1 cellular context compared by ENCODE assay signal in genomic region chr11:61071208-61071681, GRCh38.
A peak's percentile ranks its signal among the peaks of the same experiment; 100 is the strongest.
TF ChIP-seq lines count a peak whose summit lies in the region.

No MANE protein-coding gene starts in this region.

TF ChIP-seq in GM12878, 131 proteins besides CTCF, POLR2A, EP300 and RAD21 (continued from another document):
- 0 out of 2 replicates have a peak, but pooled peaks have one; percentile 39 for TF ChIP-seq ZBTB40 (IDR thresholded peaks at IDR 0.05; ENCODE audit: borderline replicate concordance)
- TF ChIP-seq BHLHE40 (IDR thresholded peaks at IDR 0.05; ENCODE audit: borderline replicate concordance in 1 of 2, low read depth in 2 of 2, low read length in 1 of 2), result peak; percentile 90 to 95
- TF ChIP-seq SMAD1 (IDR thresholded peaks at IDR 0.05; ENCODE audit: low read depth, partially characterized antibody), result no peak
- no peak; a peak in 1 of 4 replicates for TF ChIP-seq IKZF2 (IDR thresholded peaks at IDR 0.05)
- TF ChIP-seq BACH1 (IDR thresholded peaks at IDR 0.05; ENCODE audit: borderline replicate concordance), result peak; percentile 41; the same call in 1 of the 2 replicates
- TF ChIP-seq IKZF1 (conservative IDR thresholded peaks at IDR 0.05), result peak; percentile 47
- TF ChIP-seq PAX5 (IDR thresholded peaks at IDR 0.05; ENCODE audit: borderline replicate concordance, low read depth, low read length), result peak; percentile 43; the same call in 1 of the 2 replicates
- TF ChIP-seq GATAD2B (conservative IDR thresholded peaks at IDR 0.05; ENCODE audit: low read depth), result peak; percentile 62
- no peak for TF ChIP-seq TBL1XR1 (IDR thresholded peaks at IDR 0.05; ENCODE audit: low read depth, low read length)
- 0 out of 2 replicates have a peak, but pooled peaks have one; percentile 15 for TF ChIP-seq TCF3 (IDR thresholded peaks at IDR 0.05; ENCODE audit: borderline replicate concordance, insufficient read depth, low read depth, low read length)
- no peak for TF ChIP-seq IRF4 (IDR thresholded peaks at IDR 0.05; ENCODE audit: low read depth, low read length)
- TF ChIP-seq BCL11A (IDR thresholded peaks at IDR 0.05; ENCODE audit: low read depth, low read length), result 0 out of 2 replicates have a peak, but pooled peaks have one; percentile 41
- TF ChIP-seq CEBPB (IDR thresholded peaks at IDR 0.05; ENCODE audit: borderline replicate concordance in 1 of 2, low read depth in 2 of 2, low read length in 2 of 2), result no peak
- no peak for TF ChIP-seq JUNB (IDR thresholded peaks at IDR 0.05)
- 0 out of 2 replicates have a peak, but pooled peaks have one; percentile 13 for TF ChIP-seq MAX (IDR thresholded peaks at IDR 0.05; ENCODE audit: low read depth, low read length)
- TF ChIP-seq PKNOX1 (IDR thresholded peaks at IDR 0.05), result peak; percentile 88
- peak; percentile 26 for TF ChIP-seq SP1 (IDR thresholded peaks at IDR 0.05; ENCODE audit: low read depth, low read length)
- no peak for TF ChIP-seq NRF1 (conservative IDR thresholded peaks at IDR 0.05; ENCODE audit: low read depth, low read length)
- TF ChIP-seq KLF5 (IDR thresholded peaks at IDR 0.05; ENCODE audit: partially characterized antibody), result no peak
- peak; percentile 61; the same call in 1 of the 2 replicates for TF ChIP-seq PML (IDR thresholded peaks at IDR 0.05; ENCODE audit: low read length)
- no peak for TF ChIP-seq SUZ12 (IDR thresholded peaks at IDR 0.05; ENCODE audit: unreplicated experiment)
- TF ChIP-seq CBFB (IDR thresholded peaks at IDR 0.05; ENCODE audit: low read depth), result no peak
- no peak for TF ChIP-seq ZNF592 (IDR thresholded peaks at IDR 0.05)
- peak; percentile 32; the same call in 1 of the 2 replicates for TF ChIP-seq EED (IDR thresholded peaks at IDR 0.05; ENCODE audit: low read depth)
- no peak for TF ChIP-seq KDM1A (IDR thresholded peaks at IDR 0.05; ENCODE audit: borderline replicate concordance)
- TF ChIP-seq SMARCA5 (IDR thresholded peaks at IDR 0.05), result peak; percentile 26; the same call in 1 of the 2 replicates
- TF ChIP-seq TAF1 (IDR thresholded peaks at IDR 0.05; ENCODE audit: borderline replicate concordance, low read depth, low read length), result peak; percentile 73; the same call in 1 of the 2 replicates
- TF ChIP-seq CHD4 (IDR thresholded peaks at IDR 0.05), result no peak
- TF ChIP-seq SPI1 (IDR thresholded peaks at IDR 0.05; ENCODE audit: borderline replicate concordance, insufficient read depth, low read depth, low read length), result peak; percentile 22; the same call in 1 of the 2 replicates
- no peak for TF ChIP-seq MYC (IDR thresholded peaks at IDR 0.05; ENCODE audit: insufficient read depth, insufficient read length, insufficient replicate concordance, low read length, severe bottlenecking)
- TF ChIP-seq EGR1 (IDR thresholded peaks at IDR 0.05; ENCODE audit: borderline replicate concordance in 1 of 2, low read depth in 2 of 2, low read length in 2 of 2), result 0 out of 3 replicates have a peak, but pooled peaks of 1 of the 2 experiments have one; percentile 38
- 0 out of 2 replicates have a peak, but pooled peaks have one; percentile 17 for TF ChIP-seq NBN (IDR thresholded peaks at IDR 0.05)
- peak; percentile 64 for TF ChIP-seq ZNF687 (IDR thresholded peaks at IDR 0.05)
- no peak for TF ChIP-seq ATF7 (IDR thresholded peaks at IDR 0.05; ENCODE audit: low read depth)
- no peak for TF ChIP-seq NFIC (IDR thresholded peaks at IDR 0.05; ENCODE audit: low read depth, low read length)
- peak; percentile 80; the same call in 1 of the 2 replicates for TF ChIP-seq HDGF (IDR thresholded peaks at IDR 0.05)
- TF ChIP-seq POU2F2 (IDR thresholded peaks at IDR 0.05; ENCODE audit: borderline replicate concordance, low read depth, low read length), result peak; percentile 49; the same call in 1 of the 3 replicates
- no peak for TF ChIP-seq CHD2 (IDR thresholded peaks at IDR 0.05; ENCODE audit: borderline replicate concordance, low read depth, low read length)
- TF ChIP-seq POLR2AphosphoS5 (IDR thresholded peaks at IDR 0.05; ENCODE audit: low read length), result peak; percentile 65; the same call in 1 of the 2 replicates
- peak; percentile 31; the same call in 1 of the 2 replicates for TF ChIP-seq MLLT1 (IDR thresholded peaks at IDR 0.05)
- TF ChIP-seq DPF2 (IDR thresholded peaks at IDR 0.05), result peak; percentile 60; the same call in 1 of the 2 replicates
- TF ChIP-seq YY1 (IDR thresholded peaks at IDR 0.05; ENCODE audit: low read depth, low read length), result peak; percentile 7; the same call in 1 of the 2 replicates
